In genomic region chr12:111445311-111446043, GRCh38 we compare ENCODE assay signal across 8 cellular contexts. TPM values are rescaled to one million over a fixed set of nuclear protein-coding genes. Genes with fewer than 3 reads are reported as not detected.
DNase-seq lines count a peak whose midpoint lies in the region; ATAC-seq lines count a peak whose summit lies in the region.

No MANE protein-coding gene starts in this region.

- no peak for ATAC-seq in stimulated activated naive CD8-positive, alpha-beta T cell treated with anti-CD3 and anti-CD28 coated beads, Interleukin-15, Interleukin-2, amounts not matched to agents 100 U/mL and 50 U/mL, for 24 hours
- ATAC-seq in memory B cell (ENCODE audit: low read depth) (peak; percentile 1), aorta (ENCODE audit: low FRiP score) (peak; percentile 23)

- H3K9me3 Mint-ChIP-seq in stimulated activated naive CD8-positive, alpha-beta T cell treated with anti-CD3 and anti-CD28 coated beads, Interleukin-15, Interleukin-2, amounts not matched to agents 100 ng/mL and 50 ng/mL, for 24 hours: no peaks in the 10 kb centered on the region
- H3K9me3 Mint-ChIP-seq in activated naive CD8-positive, alpha-beta T cell treated with anti-CD3 and anti-CD28 coated beads for 36 hours: no peaks in the 10 kb centered on the region
- H3K9me3 Mint-ChIP-seq in memory B cell: no peaks in the 10 kb centered on the region

- no peak overlapping the region for H3K4me3 ChIP-seq in aorta (ENCODE audit: low read length in 2 of 2)

- H3K4me1 ChIP-seq in aorta (ENCODE audit: control insufficient read depth in 1 of 2, insufficient read depth in 2 of 2, low read length in 2 of 2): no peaks in the 10 kb centered on the region

- H3K4me3 Mint-ChIP-seq in stimulated activated naive CD8-positive, alpha-beta T cell treated with anti-CD3 and anti-CD28 coated beads, Interleukin-15, Interleukin-2, amounts not matched to agents 100 ng/mL and 50 ng/mL, for 24 hours: peak overlapping the region; percentile 13
- no peak overlapping the region for H3K4me3 Mint-ChIP-seq in activated naive CD8-positive, alpha-beta T cell treated with anti-CD3 and anti-CD28 coated beads for 36 hours
- H3K4me3 Mint-ChIP-seq in memory B cell: peak overlapping the region; percentile 52

- intact Hi-C loops in aorta (cut with DNase I): no loop called here

- H3K27ac Mint-ChIP-seq in stimulated activated naive CD8-positive, alpha-beta T cell treated with anti-CD3 and anti-CD28 coated beads, Interleukin-15, Interleukin-2, amounts not matched to agents 100 ng/mL and 50 ng/mL, for 24 hours: peak overlapping the region; percentile 72
- H3K27ac Mint-ChIP-seq in activated naive CD8-positive, alpha-beta T cell treated with anti-CD3 and anti-CD28 coated beads for 36 hours: peak overlapping the region; percentile 88
- peak overlapping the region; percentile 90 for H3K27ac Mint-ChIP-seq in memory B cell

- peaks cover 87% of the 10 kb centered on the region for H3K4me1 Mint-ChIP-seq in stimulated activated naive CD8-positive, alpha-beta T cell treated with anti-CD3 and anti-CD28 coated beads, Interleukin-15, Interleukin-2, amounts not matched to agents 100 ng/mL and 50 ng/mL, for 24 hours (ENCODE audit: low read depth)
- H3K4me1 Mint-ChIP-seq in activated naive CD8-positive, alpha-beta T cell treated with anti-CD3 and anti-CD28 coated beads for 36 hours: peaks cover 70% of the 10 kb centered on the region
- peaks cover 59% of the 10 kb centered on the region for H3K4me1 Mint-ChIP-seq in memory B cell

- no peaks in the 10 kb centered on the region for H3K27me3 ChIP-seq in aorta (ENCODE audit: control insufficient read depth in 1 of 2, insufficient read depth in 2 of 2, low read length in 1 of 2)

- no peaks in the 10 kb centered on the region for H3K9me3 ChIP-seq in aorta (ENCODE audit: control insufficient read depth, low read length)

- H3K27ac ChIP-seq in aorta (ENCODE audit: low read depth in 1 of 2, low read length in 2 of 2): no peak overlapping the region

- H3K36me3 ChIP-seq in aorta (ENCODE audit: control insufficient read depth in 1 of 2, insufficient read depth in 2 of 2, low read length in 1 of 2): peaks cover 0 to 7% of the 10 kb centered on the region in 2 donors

- DNase-seq in stimulated activated naive CD8-positive, alpha-beta T cell treated with anti-CD3 and anti-CD28 coated beads, Interleukin-15, Interleukin-2, amounts not matched to agents 100 U/mL and 50 U/mL, for 24 hours: no peak
- DNase-seq in activated naive CD8-positive, alpha-beta T cell treated with anti-CD3 and anti-CD28 coated beads for 36 hours: no peak
- no peak for DNase-seq in memory B cell (ENCODE audit: low spot score in 2 of 2)
- peak in 1 of 2 donors; percentile 75 for DNase-seq in aorta
- DNase-seq in NCI-H146 treated with DMSO at 0.1 percent for 48 hours (lab: John Stamatoyannopoulos, UW; ENCODE audit: unreplicated experiment): no peak
- no peak for DNase-seq in NCI-H1092 treated with DMSO at 0.1 percent for 48 hours (lab: John Stamatoyannopoulos, UW)
- no peak for DNase-seq in AG08395 (ENCODE audit: low spot score)

- 74 to 77% methylated on average over 7 of the region's 7 CpGs for WGBS in aorta, 2 donors

- H3K36me3 Mint-ChIP-seq in stimulated activated naive CD8-positive, alpha-beta T cell treated with anti-CD3 and anti-CD28 coated beads, Interleukin-15, Interleukin-2, amounts not matched to agents 100 ng/mL and 50 ng/mL, for 24 hours (ENCODE audit: low read depth): peaks cover 46% of the 10 kb centered on the region
- peaks cover 32% of the 10 kb centered on the region for H3K36me3 Mint-ChIP-seq in activated naive CD8-positive, alpha-beta T cell treated with anti-CD3 and anti-CD28 coated beads for 36 hours
- H3K36me3 Mint-ChIP-seq in memory B cell: peaks cover 12% of the 10 kb centered on the region

- H3K27me3 Mint-ChIP-seq in stimulated activated naive CD8-positive, alpha-beta T cell treated with anti-CD3 and anti-CD28 coated beads, Interleukin-15, Interleukin-2, amounts not matched to agents 100 ng/mL and 50 ng/mL, for 24 hours: no peaks in the 10 kb centered on the region
- H3K27me3 Mint-ChIP-seq in activated naive CD8-positive, alpha-beta T cell treated with anti-CD3 and anti-CD28 coated beads for 36 hours: no peaks in the 10 kb centered on the region
- H3K27me3 Mint-ChIP-seq in memory B cell: no peaks in the 10 kb centered on the region

RNA-seq across cellular contexts. Expression of gene SH2B3, which starts 39.8 kb away (rescaled TPM):
- 10 to 100 TPM; 58.5 to 59.4 TPM for total RNA-seq in activated naive CD8-positive, alpha-beta T cell treated with anti-CD3 and anti-CD28 coated beads for 36 hours
- total RNA-seq in aorta: 10 to 100 TPM; 34.4 to 45.5 TPM
- 10 to 100 TPM; 11.4 to 12.6 TPM for polyA plus RNA-seq in aorta
